Comparison of ENCODE assay signal across 9 cellular contexts in genomic region chr11:11988099-11988651, GRCh38. TPM values are rescaled to one million over a fixed set of nuclear protein-coding genes. Genes with fewer than 3 reads are reported as not detected.
A peak's percentile ranks its signal among the peaks of the same experiment; 100 is the strongest.
DNase-seq lines count a peak whose midpoint lies in the region; ATAC-seq and TF ChIP-seq lines count a peak whose summit lies in the region.
"Had no signal": no experiment of that assay in that cellular context is flagged by ENCODE, and none has a peak within 500 bp of the region (broad histone marks: within the 10 kb centered on the region; RNA-seq: fewer than 3 reads in every experiment).

No MANE protein-coding gene starts in this region.

- CTCF ChIA-PET in AG04450 (lab: Charles Lee) = interaction anchor here (0.6 to 2.1 kb wide), 7 partner anchors 9 to 892 kb away, joined by 3 to 9 read pairs (median 4); no protein-coding TSS in a partner anchor

- peak overlapping the region; percentile 11; the same call in 1 of the 2 replicates for H3K4me3 ChIP-seq in AG04450 (ENCODE audit: low read depth, low read length)
- H3K4me3 ChIP-seq in Loucy (ENCODE audit: low read length, poor library complexity, severe bottlenecking) = no peak overlapping the region
- no peak overlapping the region for H3K4me3 ChIP-seq in coronary artery
- no peak overlapping the region for H3K4me3 ChIP-seq in mesodermal cell (ENCODE audit: extremely low read depth, insufficient read depth, low read length, poor library complexity, severe bottlenecking)

- H3K36me3 ChIP-seq in Loucy (ENCODE audit: insufficient read depth, low read length) (no peaks in the 10 kb centered on the region), mesodermal cell (ENCODE audit: control insufficient read depth, insufficient read depth, low read length) (peaks cover 69% of the 10 kb centered on the region)

- no peaks in the 10 kb centered on the region for H3K9me2 ChIP-seq in Loucy (replicated peaks; ENCODE audit: low read depth, low read length)

- H3K4me1 ChIP-seq in Loucy (ENCODE audit: insufficient read depth, low read length, poor library complexity, severe bottlenecking) (no peaks in the 10 kb centered on the region), mesodermal cell (ENCODE audit: control insufficient read depth, insufficient read depth, low read length, poor library complexity, severe bottlenecking) (peaks cover 57% of the 10 kb centered on the region)

- WGBS in mesodermal cell (ENCODE audit: insufficient coverage in 2 of 2), 2 experiments = 67 to 70% methylated on average over 2 to 3 of the region's 7 CpGs

- no peak overlapping the region for H3K9ac ChIP-seq in Loucy (ENCODE audit: low read depth, low read length, poor library complexity, severe bottlenecking)

- no peaks in the 10 kb centered on the region for H3F3A ChIP-seq in Loucy (ENCODE audit: low read depth)

- H3K9me3 ChIP-seq in AG04450 (ENCODE audit: control insufficient read depth, insufficient read depth, low read length) (no peaks in the 10 kb centered on the region; the same call in 1 of the 2 replicates), Loucy (ENCODE audit: insufficient read depth, low read depth, low read length) (no peaks in the 10 kb centered on the region), mesodermal cell (ENCODE audit: control insufficient read depth, low read length) (no peaks in the 10 kb centered on the region)

- DNase-seq in AG04450 (ENCODE audit: low read depth, low spot score) (no peak), coronary artery (ENCODE audit: low spot score) (no peak), NCI-H524 (lab: John Stamatoyannopoulos, UW) (no peak), NCI-H2227 treated with DMSO at 0.1 percent for 48 hours (lab: John Stamatoyannopoulos, UW) (no peak), SIG-M5 treated with dmso at 0.1 percent for 504 hours (lab: John Stamatoyannopoulos, UW; ENCODE audit: unreplicated experiment) (no peak)
- DNase-seq: NCI-H1048 had no signal

- peak overlapping the region; percentile 71 for H2AFZ ChIP-seq in Loucy (ENCODE audit: low read length)

- no peaks in the 10 kb centered on the region for H4K20me1 ChIP-seq in Loucy (ENCODE audit: insufficient read depth, low read length, poor library complexity, severe bottlenecking)

- H3K79me2 ChIP-seq in Loucy (ENCODE audit: insufficient read depth, low read length) = no peaks in the 10 kb centered on the region

- H3K27me3 ChIP-seq in AG04450 (ENCODE audit: control insufficient read depth, insufficient read depth, low read length) = no peaks in the 10 kb centered on the region
- no peaks in the 10 kb centered on the region for H3K27me3 ChIP-seq in Loucy (ENCODE audit: insufficient read depth, low read length, poor library complexity, severe bottlenecking)

- POLR2A ChIA-PET in AG04450 (lab: Yijun Ruan, JAX) = no interaction called here

- ATAC-seq in GM21619 (IDR thresholded peaks at IDR 0.05; ENCODE audit: unreplicated experiment) = no peak

- TF ChIP-seq CTCF in AG04450 (IDR thresholded peaks at IDR 0.05; ENCODE audit: low read depth, low read length) (no peak; the same call in 1 of the 2 replicates), Loucy (conservative IDR thresholded peaks at IDR 0.05; ENCODE audit: low read length) (no peak), coronary artery (IDR thresholded peaks at IDR 0.05) (no peak)

- H3K4me2 ChIP-seq in Loucy (ENCODE audit: low read depth, low read length, poor library complexity, severe bottlenecking) = no peak overlapping the region

- H3K27ac ChIP-seq in AG04450 (ENCODE audit: low read depth, low read length) (peak overlapping the region; percentile 89), coronary artery (peak overlapping the region; percentile 20 to 36), mesodermal cell (ENCODE audit: low read depth, low read length, severe bottlenecking) (peak overlapping the region; percentile 50)

RNA-seq across cellular contexts. Expression of gene DKK3, which starts 20.3 kb away (rescaled TPM):
- 928 and 935 TPM in 2 replicates for polyA plus RNA-seq in AG04450 (2011; rRNA removed)
- polyA minus RNA-seq in AG04450 (2011; rRNA and poly(A)+ RNA removed) = 350 and 365 TPM in 2 replicates
- polyA plus RNA-seq in mesodermal cell (2013, experiment 1 of 2) = 118 TPM
- polyA plus RNA-seq in mesodermal cell (2013, experiment 2 of 2) = 111 TPM

Comparison
In these comparisons a context has a peak if more than half of its experiments do, and no peak if none do; other contexts are left out.
1. H3K27ac ChIP-seq: peak in every context shown above with its lines; median percentile 89 in AG04450; 50 in mesodermal cell; 28 in coronary artery.